20 cellular contexts compared by ENCODE assay signal in the genomic region with DNA sequence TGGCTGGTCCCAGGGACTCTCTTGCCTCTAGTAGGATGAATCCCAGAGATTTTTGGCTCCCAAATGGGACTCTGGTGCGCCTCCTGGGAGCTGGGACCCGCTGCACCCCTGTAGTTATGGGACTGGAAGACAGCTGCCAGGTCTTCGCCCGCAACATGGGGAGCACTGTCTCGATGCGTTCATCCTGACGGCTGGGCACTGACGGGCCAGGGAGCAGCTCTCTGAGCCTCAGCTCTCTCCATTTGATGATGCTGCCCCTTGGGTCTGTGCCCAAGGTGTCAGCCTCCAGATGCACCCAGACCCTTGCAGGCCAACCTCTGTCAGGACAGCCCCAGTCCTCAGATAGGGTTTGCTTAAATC. TPM values are rescaled to one million over a fixed set of nuclear protein-coding genes. Genes with fewer than 3 reads are reported as not detected.
DNase-seq lines count a peak whose midpoint lies in the region; ATAC-seq and TF ChIP-seq lines count a peak whose summit lies in the region.
"Had no signal": no experiment of that assay in that cellular context is flagged by ENCODE, and none has a peak within 500 bp of the region (broad histone marks: within the 10 kb centered on the region; RNA-seq: fewer than 3 reads in every experiment).

No MANE protein-coding gene starts in this region.

- no peak for ATAC-seq in right cardiac atrium
- ATAC-seq: activated naive CD8-positive, alpha-beta T cell treated with anti-CD3 and anti-CD28 coated beads, Interleukin-2, amount 50 U/mL, for 24 hours had no signal

- intact Hi-C loops in right cardiac atrium (cut with DNase I): no loop called here
- intact Hi-C loops in cardiac septum (cut with DNase I): loop anchor here (5.0 kb wide), 1 partner anchor 67 kb away; no protein-coding TSS in a partner anchor

- H4K8ac ChIP-seq in mesendoderm (ENCODE audit: low read depth, low read length): no peak overlapping the region

- no peak overlapping the region for H2AFZ ChIP-seq in smooth muscle cell (ENCODE audit: low read depth)

- H3K27me3 ChIP-seq in right cardiac atrium (ENCODE audit: control insufficient read depth, insufficient read depth) (no peaks in the 10 kb centered on the region), mesendoderm (ENCODE audit: insufficient read depth, low read length, poor library complexity) (no peaks in the 10 kb centered on the region), smooth muscle cell (ENCODE audit: low read depth) (no peaks in the 10 kb centered on the region), SJCRH30 (no peaks in the 10 kb centered on the region)
- H3K27me3 ChIP-seq: right lobe of liver had no signal

- H3F3A ChIP-seq in smooth muscle cell (ENCODE audit: low read depth): no peaks in the 10 kb centered on the region

- no peak overlapping the region for H2BK15ac ChIP-seq in mesendoderm (replicated peaks; ENCODE audit: low read depth)

- peaks cover 16% of the 10 kb centered on the region for H3K4me1 ChIP-seq in right cardiac atrium (ENCODE audit: control insufficient read depth, insufficient read depth, low read length)
- peaks cover 9% of the 10 kb centered on the region for H3K4me1 ChIP-seq in mesendoderm (ENCODE audit: control insufficient read depth, low read depth, low read length)
- peaks cover 14% of the 10 kb centered on the region for H3K4me1 ChIP-seq in smooth muscle cell (ENCODE audit: low read depth)
- H3K4me1 ChIP-seq in SJCRH30: peaks cover 21% of the 10 kb centered on the region

- H3K4me2 ChIP-seq in mesendoderm (ENCODE audit: low read length) (no peak overlapping the region), smooth muscle cell (no peak overlapping the region)
- H3K4me2 ChIP-seq: KMS-11 had no signal

- H3K18ac ChIP-seq in mesendoderm (ENCODE audit: low read length): peak overlapping the region; percentile 97

- H3K4me3 ChIP-seq in right cardiac atrium (ENCODE audit: low read length): no peak overlapping the region
- no peak overlapping the region for H3K4me3 ChIP-seq in mesendoderm (ENCODE audit: low read length)
- no peak overlapping the region for H3K4me3 ChIP-seq in smooth muscle cell
- no peak overlapping the region for H3K4me3 ChIP-seq in SJCRH30
- H3K4me3 ChIP-seq: right lobe of liver, suprapubic skin had no signal

- peaks cover 33% of the 10 kb centered on the region for H3K27me3 Mint-ChIP-seq in type B pancreatic cell

- H3K9me3 Mint-ChIP-seq in type B pancreatic cell: no peaks in the 10 kb centered on the region
- H3K9me3 Mint-ChIP-seq: activated naive CD8-positive, alpha-beta T cell treated with anti-CD3 and anti-CD28 coated beads, Interleukin-2, amount 50 U/mL, for 24 hours; WTC11 had no signal

- H3K4ac ChIP-seq in mesendoderm (ENCODE audit: low read depth, low read length): no peak overlapping the region

- TF ChIP-seq CTCF in smooth muscle cell (IDR thresholded peaks at IDR 0.05; ENCODE audit: borderline replicate concordance, insufficient read depth, poor library complexity, severe bottlenecking) (no peak), type B pancreatic cell (conservative IDR thresholded peaks at IDR 0.05) (no peak)

- no peak overlapping the region for H3K4me3 Mint-ChIP-seq in type B pancreatic cell
- H3K4me3 Mint-ChIP-seq: activated naive CD8-positive, alpha-beta T cell treated with anti-CD3 and anti-CD28 coated beads, Interleukin-2, amount 50 U/mL, for 24 hours had no signal

- H3K4me1 Mint-ChIP-seq in type B pancreatic cell (ENCODE audit: unreplicated experiment): peaks cover 7% of the 10 kb centered on the region
- H3K4me1 Mint-ChIP-seq: activated naive CD8-positive, alpha-beta T cell treated with anti-CD3 and anti-CD28 coated beads, Interleukin-2, amount 50 U/mL, for 24 hours had no signal

- H3K79me2 ChIP-seq in mesendoderm (ENCODE audit: control insufficient read depth, insufficient read depth, low read length): no peaks in the 10 kb centered on the region
- no peaks in the 10 kb centered on the region for H3K79me2 ChIP-seq in smooth muscle cell (ENCODE audit: low read depth)

- no peak overlapping the region for H3K23ac ChIP-seq in mesendoderm (ENCODE audit: low read length)

- H3K27ac Mint-ChIP-seq in type B pancreatic cell: no peak overlapping the region
- H3K27ac Mint-ChIP-seq: activated naive CD8-positive, alpha-beta T cell treated with anti-CD3 and anti-CD28 coated beads, Interleukin-2, amount 50 U/mL, for 24 hours had no signal

- no peak overlapping the region for H4K5ac ChIP-seq in mesendoderm (ENCODE audit: low read length)

- peak overlapping the region; percentile 48 for H2BK120ac ChIP-seq in mesendoderm (ENCODE audit: low read depth, low read length)

- no peaks in the 10 kb centered on the region for H3K36me3 Mint-ChIP-seq in type B pancreatic cell
- H3K36me3 Mint-ChIP-seq: WTC11 had no signal

- H3K9me3 ChIP-seq in right cardiac atrium (ENCODE audit: control insufficient read depth, low read length) (no peaks in the 10 kb centered on the region), smooth muscle cell (replicated peaks; ENCODE audit: low read depth) (no peaks in the 10 kb centered on the region), SJCRH30 (replicated peaks) (no peaks in the 10 kb centered on the region)
- H3K9me3 ChIP-seq: right lobe of liver, suprapubic skin had no signal

- H4K20me1 ChIP-seq in smooth muscle cell (ENCODE audit: low read depth): no peaks in the 10 kb centered on the region

- peak overlapping the region; percentile 38 for H3K56ac ChIP-seq in mesendoderm (ENCODE audit: low read length)

- no peak overlapping the region for H2BK5ac ChIP-seq in mesendoderm (ENCODE audit: low read length)

- no peaks in the 10 kb centered on the region for H3K36me3 ChIP-seq in mesendoderm (ENCODE audit: control insufficient read depth, insufficient read depth, low read length)
- H3K36me3 ChIP-seq in smooth muscle cell (ENCODE audit: low read depth): no peaks in the 10 kb centered on the region
- no peaks in the 10 kb centered on the region for H3K36me3 ChIP-seq in SJCRH30
- H3K36me3 ChIP-seq: right lobe of liver, suprapubic skin had no signal

- no peaks in the 10 kb centered on the region for H3K79me1 ChIP-seq in mesendoderm (ENCODE audit: low read length)

- H3K27ac ChIP-seq in right cardiac atrium (ENCODE audit: low read length): no peak overlapping the region
- no peak overlapping the region for H3K27ac ChIP-seq in mesendoderm (ENCODE audit: low read depth, low read length)
- peak overlapping the region; percentile 61 for H3K27ac ChIP-seq in smooth muscle cell (ENCODE audit: low read depth)
- H3K27ac ChIP-seq in SJCRH30: no peak overlapping the region
- H3K27ac ChIP-seq: KMS-11 had no signal

- H3K9ac ChIP-seq in mesendoderm (ENCODE audit: low read length) (no peak overlapping the region), smooth muscle cell (ENCODE audit: low read depth) (no peak overlapping the region)
- H3K9ac ChIP-seq: KMS-11 had no signal

- H2AK5ac ChIP-seq in mesendoderm (ENCODE audit: low read length): no peak overlapping the region

- WGBS in right cardiac atrium: 97% methylated on average over 8 of the region's 8 CpGs
- no CpG with 5 or more reads among the region's 8 CpGs for WGBS in mesendoderm (ENCODE audit: extremely low coverage, insufficient coverage, low lambda C conversion rate)
- WGBS in smooth muscle cell (ENCODE audit: low lambda C conversion rate): 98% methylated on average over 8 of the region's 8 CpGs

- DNase-seq in right cardiac atrium (peak in 2 of 3 donors; percentile 26 to 57), cardiac septum (ENCODE audit: low spot score) (no peak), mesendoderm (no peak), smooth muscle cell (lab: John Stamatoyannopoulos, UW; ENCODE audit: unreplicated experiment) (no peak), germinal center (ENCODE audit: low spot score) (no peak), CD1c-positive myeloid dendritic cell (ENCODE audit: extremely low spot score) (no peak), SJCRH30 (no peak), type B pancreatic cell (ENCODE audit: extremely low spot score, unreplicated experiment) (no peak)
- DNase-seq: activated effector memory CD4-positive, alpha-beta T cell treated with anti-CD3 and anti-CD28 coated beads, Interleukin-2, amount 50 U/mL, for 16 hours; activated naive CD8-positive, alpha-beta T cell treated with anti-CD3 and anti-CD28 coated beads, Interleukin-2, amount 50 U/mL, for 24 hours; COR-L47; cortex of kidney; DMS79 treated with DMSO at 0.1 percent for 48 hours; NCI-H187; occipital lobe; T-helper 9 cell had no signal

RNA-seq across cellular contexts. Expression of gene ARMC9, which starts 9.3 kb away (rescaled TPM):
- total RNA-seq in right cardiac atrium: 1 to 10 TPM; 3.5 to 6.8 (median 3.8) TPM
- 1.3 TPM for polyA plus RNA-seq in right cardiac atrium
- 3.9 TPM for total RNA-seq in cardiac septum
- 19.5 TPM for polyA plus RNA-seq in mesendoderm (2013, experiment 1 of 2)
- 20.4 TPM for polyA plus RNA-seq in mesendoderm (2013, experiment 2 of 2)
- 34.7 and 38.6 TPM in 2 replicates for total RNA-seq in smooth muscle cell
- 42.9 and 51.0 TPM in 2 replicates for polyA plus RNA-seq in smooth muscle cell
- 16.3 and 19.9 TPM in 2 replicates for total RNA-seq in SJCRH30 (2014; rRNA removed; shearing (Covaris generic))
- total RNA-seq in type B pancreatic cell (ENCODE audit: low replicate concordance): 22.0 and 35.2 TPM in 2 replicates

Comparison
In these comparisons a context has a peak if more than half of its experiments do, and no peak if none do; other contexts are left out.
1. DNase-seq: peak in right cardiac atrium (2 of 3); none in cardiac septum (single experiment), mesendoderm (single experiment), smooth muscle cell (single experiment), germinal center (single experiment), CD1c-positive myeloid dendritic cell (single experiment), SJCRH30 (0 of 2) and type B pancreatic cell (single experiment).